Comparison of ENCODE assay signal across 23 cellular contexts in genomic region chr13:43326100-43326499, GRCh38.
DNase-seq lines count a peak whose midpoint lies in the region; ATAC-seq and TF ChIP-seq lines count a peak whose summit lies in the region.
"Had no signal": no experiment of that assay in that cellular context is flagged by ENCODE, and none has a peak within 500 bp of the region (broad histone marks: within the 10 kb centered on the region; RNA-seq: fewer than 3 reads in every experiment).

No MANE protein-coding gene starts in this region.

- H3K4me1 Mint-ChIP-seq in activated naive CD8-positive, alpha-beta T cell treated with anti-CD3 and anti-CD28 coated beads for 36 hours: no peaks in the 10 kb centered on the region
- H3K4me1 Mint-ChIP-seq: H9 had no signal

- no peaks in the 10 kb centered on the region for H3K4me1 ChIP-seq in left ventricle myocardium inferior
- H3K4me1 ChIP-seq: Peyer's patch had no signal

- intact Hi-C loops in left ventricle myocardium superior (cut with micrococcal nuclease) (no loop called here), left ventricle myocardium inferior (cut with micrococcal nuclease) (no loop called here)

- TF ChIP-seq CTCF in left ventricle myocardium inferior (IDR thresholded peaks at IDR 0.05; ENCODE audit: borderline replicate concordance): no peak

- no peak for DNase-seq in left ventricle myocardium superior
- no peak for DNase-seq in left ventricle myocardium inferior
- DNase-seq in inferior parietal cortex (ENCODE audit: extremely low spot score): peak; percentile 88
- DNase-seq in pons (ENCODE audit: low spot score): peak; percentile 86
- no peak for DNase-seq in activated naive CD8-positive, alpha-beta T cell treated with anti-CD3 and anti-CD28 coated beads for 36 hours
- DNase-seq in stimulated activated CD4-positive, alpha-beta T cell treated with anti-CD3 and anti-CD28 coated beads, Interleukin-4, amount 100 ng/mL, for 24 hours: no peak
- DNase-seq in DMS 273 treated with DMSO at 0.1 percent for 48 hours (lab: John Stamatoyannopoulos, UW): no peak
- DNase-seq: AML-193, DMS79, H9, HFFc6, MG63, NCI-H1417, NCI-H1694 treated with DMSO at 0.1 percent for 48 hours, NCI-H2081 treated with DMSO at 0.1 percent for 48 hours, NCI-H2171 treated with DMSO at 0.1 percent for 48 hours, NCI-H526, Peyer's patch had no signal

- H3K4me3 Mint-ChIP-seq in activated naive CD8-positive, alpha-beta T cell treated with anti-CD3 and anti-CD28 coated beads for 36 hours: no peak overlapping the region
- H3K4me3 Mint-ChIP-seq: H9, HFFc6 had no signal

- no peaks in the 10 kb centered on the region for H3K36me3 ChIP-seq in left ventricle myocardium inferior
- H3K36me3 ChIP-seq: MG63, Peyer's patch had no signal

- H3K4me3 ChIP-seq in left ventricle myocardium inferior: no peak overlapping the region
- H3K4me3 ChIP-seq: K562, MG63, Peyer's patch had no signal

- no peak overlapping the region for H3K27ac ChIP-seq in left ventricle myocardium inferior (replicated peaks)
- H3K27ac ChIP-seq: C4-2B, HL-60, Peyer's patch had no signal

- H3K27me3 ChIP-seq in left ventricle myocardium inferior (ENCODE audit: low read depth): no peaks in the 10 kb centered on the region
- H3K27me3 ChIP-seq: MG63, Peyer's patch had no signal

- H3K27ac Mint-ChIP-seq in activated naive CD8-positive, alpha-beta T cell treated with anti-CD3 and anti-CD28 coated beads for 36 hours: no peak overlapping the region
- H3K27ac Mint-ChIP-seq: H9, HFFc6 had no signal

- H3K36me3 Mint-ChIP-seq in activated naive CD8-positive, alpha-beta T cell treated with anti-CD3 and anti-CD28 coated beads for 36 hours: no peaks in the 10 kb centered on the region

- no peaks in the 10 kb centered on the region for H3K9me3 Mint-ChIP-seq in activated naive CD8-positive, alpha-beta T cell treated with anti-CD3 and anti-CD28 coated beads for 36 hours
- H3K9me3 Mint-ChIP-seq: H9, HFFc6 had no signal

- H3K9me3 ChIP-seq in left ventricle myocardium inferior (replicated peaks): no peaks in the 10 kb centered on the region
- H3K9me3 ChIP-seq: MG63, Peyer's patch had no signal

- ATAC-seq in left ventricle myocardium superior (peak; percentile 73), GM18909 (IDR thresholded peaks at IDR 0.05; ENCODE audit: poor library complexity, unreplicated experiment) (no peak)
- ATAC-seq: HepG2, K562 had no signal

- no peaks in the 10 kb centered on the region for H3K27me3 Mint-ChIP-seq in activated naive CD8-positive, alpha-beta T cell treated with anti-CD3 and anti-CD28 coated beads for 36 hours

Comparison
In these comparisons a context has a peak if more than half of its experiments do, and no peak if none do; other contexts are left out.
1. DNase-seq: peak in inferior parietal cortex (single experiment) and pons (single experiment); none in left ventricle myocardium superior (single experiment), left ventricle myocardium inferior (single experiment), activated naive CD8-positive, alpha-beta T cell treated with anti-CD3 and anti-CD28 coated beads for 36 hours (single experiment), stimulated activated CD4-positive, alpha-beta T cell treated with anti-CD3 and anti-CD28 coated beads, Interleukin-4, amount 100 ng/mL, for 24 hours (single experiment) and DMS 273 treated with DMSO at 0.1 percent for 48 hours (single experiment).